Comparison of ENCODE assay signal across 13 cellular contexts in genomic region chr2:203808041-203808750, GRCh38. TPM values are rescaled to one million over a fixed set of nuclear protein-coding genes. Genes with fewer than 3 reads are reported as not detected.
DNase-seq lines count a peak whose midpoint lies in the region; ATAC-seq, FAIRE-seq and TF ChIP-seq lines count a peak whose summit lies in the region.
"Had no signal": no experiment of that assay in that cellular context is flagged by ENCODE, and none has a peak within 500 bp of the region (broad histone marks: within the 10 kb centered on the region; RNA-seq: fewer than 3 reads in every experiment).

No MANE protein-coding gene starts in this region.

- ATAC-seq in GM18517 (IDR thresholded peaks at IDR 0.05; ENCODE audit: unreplicated experiment): no peak
- ATAC-seq: activated CD8-positive, alpha-beta memory T cell treated with anti-CD3 and anti-CD28 coated beads, Interleukin-2, amount 10 ng/mL, durations not matched to agents 7 days and 5 days had no signal

- FAIRE-seq in RCC 7860 (lab: Jason Lieb, UNC): peak; percentile 92
- FAIRE-seq: colon had no signal

- no peaks in the 10 kb centered on the region for H3K4me1 Mint-ChIP-seq in endodermal cell

- peaks cover 6% of the 10 kb centered on the region for H3K27me3 Mint-ChIP-seq in endodermal cell (ENCODE audit: insufficient read depth)

- H3K9me3 Mint-ChIP-seq in endodermal cell: peaks cover 4% of the 10 kb centered on the region

- H3K27ac ChIP-seq in endodermal cell (ENCODE audit: low read depth, low read length): peak overlapping the region; percentile 96

- peak; percentile 72 for DNase-seq in ELF-1 (ENCODE audit: low read depth, low spot score)
- peak; percentile 95 for DNase-seq in RCC 7860 (ENCODE audit: low spot score)
- no peak for DNase-seq in endodermal cell
- peak; percentile 96 for DNase-seq in non-pigmented ciliary epithelial cell (ENCODE audit: low read depth)
- DNase-seq in cortex of kidney (lab: John Stamatoyannopoulos, UW): no peak
- no peak for DNase-seq in stimulated activated CD4-positive, alpha-beta T cell treated with anti-CD3 and anti-CD28 coated beads, Interleukin-12 subunit alpha, Interleukin-12 subunit beta, amount 100 ng/mL, for 4 hours
- no peak for DNase-seq in NCI-H2029 (lab: John Stamatoyannopoulos, UW)
- DNase-seq: activated CD8-positive, alpha-beta memory T cell treated with anti-CD3 and anti-CD28 coated beads, Interleukin-2, amount 10 ng/mL, durations not matched to agents 7 days and 5 days; DMS79; NCI-H510A treated with DMSO at 0.1 percent for 48 hours; T-helper 1 cell had no signal

- peaks cover under 1% of the 10 kb centered on the region for H3K27me3 ChIP-seq in endodermal cell (ENCODE audit: control insufficient read depth, insufficient read depth, low read length, poor library complexity, severe bottlenecking)

- no peaks in the 10 kb centered on the region for H3K4me1 ChIP-seq in endodermal cell (ENCODE audit: control insufficient read depth, insufficient read depth, low read length)

- no peak for TF ChIP-seq CTCF in endodermal cell (conservative IDR thresholded peaks at IDR 0.05)

- H3K27ac Mint-ChIP-seq in endodermal cell: no peak overlapping the region
- H3K27ac Mint-ChIP-seq: activated CD8-positive, alpha-beta memory T cell treated with anti-CD3 and anti-CD28 coated beads, Interleukin-2, amount 10 ng/mL, durations not matched to agents 7 days and 5 days had no signal

- H3K36me3 ChIP-seq in endodermal cell (ENCODE audit: control insufficient read depth, insufficient read depth, low read length): no peaks in the 10 kb centered on the region

- no peak overlapping the region for H3K4me3 ChIP-seq in endodermal cell (ENCODE audit: low read length)

- no peaks in the 10 kb centered on the region for H3K36me3 Mint-ChIP-seq in endodermal cell (ENCODE audit: low read depth)

- WGBS in endodermal cell (ENCODE audit: insufficient coverage in 1 of 2, insufficient read length in 1 of 2), 2 experiments: 42 to 70% methylated on average over 2 to 5 of the region's 7 CpGs

- no peak overlapping the region for H3K4me3 Mint-ChIP-seq in endodermal cell
- H3K4me3 Mint-ChIP-seq: activated CD8-positive, alpha-beta memory T cell treated with anti-CD3 and anti-CD28 coated beads, Interleukin-2, amount 10 ng/mL, durations not matched to agents 7 days and 5 days had no signal

- H3K9ac ChIP-seq in endodermal cell (ENCODE audit: extremely low read depth, low read length, poor library complexity, severe bottlenecking): no peak overlapping the region

- peaks cover 6% of the 10 kb centered on the region for H3K9me3 ChIP-seq in endodermal cell (ENCODE audit: control insufficient read depth, low read length)

RNA-seq across cellular contexts. Expression of gene CTLA4, which starts 59.4 kb away (rescaled TPM):
- total RNA-seq in endodermal cell: not detected
- not detected for polyA plus RNA-seq in endodermal cell (2013, experiment 1 of 2)
- not detected for polyA plus RNA-seq in endodermal cell (2013, experiment 2 of 2)

Comparison
In these comparisons a context has a peak if more than half of its experiments do, and no peak if none do; other contexts are left out.
1. DNase-seq: peak in ELF-1 (single experiment), RCC 7860 (single experiment) and non-pigmented ciliary epithelial cell (single experiment); none in endodermal cell (single experiment), cortex of kidney (single experiment), stimulated activated CD4-positive, alpha-beta T cell treated with anti-CD3 and anti-CD28 coated beads, Interleukin-12 subunit alpha, Interleukin-12 subunit beta, amount 100 ng/mL, for 4 hours (single experiment) and NCI-H2029 (single experiment).